25 cellular contexts compared by ENCODE assay signal in the genomic region with DNA sequence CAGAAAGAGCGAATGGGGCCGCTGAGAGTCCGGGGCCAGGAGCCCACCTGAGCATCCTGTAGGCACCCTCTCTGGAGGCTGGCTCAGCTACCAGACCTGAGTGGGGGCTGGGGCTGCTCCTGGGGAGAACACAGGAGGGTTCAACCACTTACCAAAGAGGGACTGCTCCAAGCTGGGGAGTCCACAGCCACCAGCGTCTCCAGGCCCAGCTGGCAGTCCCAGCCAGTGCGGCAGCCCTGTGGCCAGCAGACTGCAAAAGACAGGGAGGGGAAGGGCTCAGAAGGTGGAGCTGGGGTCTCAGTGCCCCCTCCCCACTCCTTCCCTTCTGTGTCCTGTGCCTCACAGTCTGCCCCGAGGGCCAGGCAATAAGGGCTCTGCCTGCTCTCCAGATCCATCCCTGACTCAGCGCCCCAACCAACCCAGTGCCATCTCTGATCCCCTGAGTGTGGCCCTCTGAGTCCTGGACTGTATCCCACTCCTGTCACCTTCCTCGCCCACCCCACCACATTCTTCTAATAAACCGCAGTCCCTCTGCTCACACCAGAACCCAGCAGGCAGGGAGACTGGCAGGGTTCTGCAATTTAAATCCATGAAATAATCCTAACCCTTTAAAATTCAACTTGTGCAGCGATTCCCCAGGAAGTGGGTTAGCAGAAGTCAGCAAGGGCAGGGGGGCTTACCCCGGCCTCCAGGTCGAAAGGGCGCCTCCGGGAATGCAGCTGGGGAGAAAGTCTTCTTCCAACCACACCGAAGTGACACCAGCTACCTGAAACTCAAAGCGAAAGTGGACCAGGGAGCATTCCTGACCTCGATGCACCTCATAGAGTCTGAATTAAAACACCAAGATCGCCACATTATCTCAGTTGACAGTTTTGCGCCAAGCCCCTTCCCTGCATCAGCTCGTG. TPM values are rescaled to one million over a fixed set of nuclear protein-coding genes. Genes with fewer than 3 reads are reported as not detected.
DNase-seq lines count a peak whose midpoint lies in the region; ATAC-seq and TF ChIP-seq lines count a peak whose summit lies in the region.
"Had no signal": no experiment of that assay in that cellular context is flagged by ENCODE, and none has a peak within 500 bp of the region (broad histone marks: within the 10 kb centered on the region; RNA-seq: fewer than 3 reads in every experiment).

No MANE protein-coding gene starts in this region.

- peak; percentile 49 for DNase-seq in activated effector memory CD4-positive, alpha-beta T cell treated with anti-CD3 and anti-CD28 coated beads, Interleukin-2, amount 50 U/mL, for 16 hours
- DNase-seq in activated effector memory CD4-positive, alpha-beta T cell treated with Interleukin-2 at 50 U/mL for 16 hours, result no peak
- DNase-seq in RWPE2 (ENCODE audit: low spot score) (peak; percentile 31), mesenteric fat pad (ENCODE audit: low spot score) (peak; percentile 77), aorta (peak; percentile 36 to 63), epidermal melanocyte (ENCODE audit: insufficient read length, low spot score) (no peak), CD1c-positive myeloid dendritic cell (ENCODE audit: extremely low spot score) (no peak)
- DNase-seq: ACHN; activated CD4-positive, alpha-beta T cell treated with anti-CD3 and anti-CD28 coated beads, Interleukin-2, amount 50 U/mL, for 4 hours; activated naive CD4-positive, alpha-beta T cell; activated T-cell treated with anti-CD3 and anti-CD28 coated beads, Interleukin-2, amount 50 U/mL, for 24 hours; BE2C; DMS53; effector memory CD4-positive, alpha-beta T cell; heart left ventricle; KG1; NCI-H1417 treated with DMSO at 0.1 percent for 48 hours; NCI-H2081; NCI-H345; NCI-H748 treated with DMSO at 0.1 percent for 48 hours had no signal

- TF ChIP-seq CTCF in RWPE2 (IDR thresholded peaks at IDR 0.05; ENCODE audit: poor library complexity, severe bottlenecking), result no peak

- peaks cover 11% of the 10 kb centered on the region for H3K27me3 ChIP-seq in RWPE2 (ENCODE audit: insufficient read depth, poor library complexity, severe bottlenecking)
- H3K27me3 ChIP-seq in aorta (ENCODE audit: control insufficient read depth in 1 of 2, insufficient read depth in 2 of 2, low read length in 1 of 2), result no peaks in the 10 kb centered on the region
- H3K27me3 ChIP-seq: BE2C had no signal

- WGBS in aorta, 2 donors, result 73 to 78% methylated on average over 20 of the region's 20 CpGs

- H3K27ac ChIP-seq in RWPE2 (ENCODE audit: poor library complexity, severe bottlenecking) (no peak overlapping the region), aorta (ENCODE audit: low read depth in 1 of 2, low read length in 2 of 2) (no peak overlapping the region)
- H3K27ac ChIP-seq: foreskin keratinocyte, heart left ventricle, neutrophil, SJSA1 had no signal

- H3K4me1 ChIP-seq in RWPE2 (ENCODE audit: insufficient read depth, poor library complexity, severe bottlenecking) (no peaks in the 10 kb centered on the region), aorta (ENCODE audit: control insufficient read depth in 1 of 2, insufficient read depth in 2 of 2, low read length in 2 of 2) (no peaks in the 10 kb centered on the region)
- H3K4me1 ChIP-seq: BE2C, foreskin keratinocyte, SJSA1 had no signal

- H3K4me3 ChIP-seq in RWPE2 (ENCODE audit: severe bottlenecking) (no peak overlapping the region), aorta (ENCODE audit: low read length in 2 of 2) (no peak overlapping the region)
- H3K4me3 ChIP-seq: heart left ventricle, SJSA1 had no signal

- ATAC-seq in RWPE2 (ENCODE audit: low read depth) (no peak), aorta (ENCODE audit: low FRiP score) (no peak), HG02884 (IDR thresholded peaks at IDR 0.05; ENCODE audit: unreplicated experiment) (no peak)

- H3K9me3 ChIP-seq in RWPE2 (ENCODE audit: severe bottlenecking) (no peaks in the 10 kb centered on the region), aorta (ENCODE audit: control insufficient read depth, low read length) (no peaks in the 10 kb centered on the region)
- H3K9me3 ChIP-seq: BE2C, heart left ventricle, neutrophil, SJSA1 had no signal

- intact Hi-C loops in aorta (cut with DNase I), result loop anchor here in 1 of 2 donors (10.0 kb wide), 1 partner anchor 67 kb away; no protein-coding TSS in a partner anchor

- H3K36me3 ChIP-seq in RWPE2 (ENCODE audit: low read depth), result no peaks in the 10 kb centered on the region
- H3K36me3 ChIP-seq in aorta (ENCODE audit: control insufficient read depth in 1 of 2, insufficient read depth in 2 of 2, low read length in 1 of 2), result no peaks in the 10 kb centered on the region
- H3K36me3 ChIP-seq: BE2C, neutrophil, SJSA1 had no signal

RNA-seq across cellular contexts. Expression of a gene that starts 13.3 kb away (rescaled TPM):
- total RNA-seq in mesenteric fat pad (3.2 TPM), aorta (10 to 100 TPM; 11.0 to 15.2 TPM)
- polyA plus RNA-seq in aorta, result 10 to 100 TPM in 1 of 2 donors, 1 to 10 TPM in 1; 6.0 to 31.0 TPM
- total RNA-seq: foreskin keratinocyte, G401, SJSA1 had no signal
- polyA plus RNA-seq: foreskin keratinocyte had no signal

Comparison
In these comparisons a context has a peak if more than half of its experiments do, and no peak if none do; other contexts are left out.
1. DNase-seq: peak in activated effector memory CD4-positive, alpha-beta T cell treated with anti-CD3 and anti-CD28 coated beads, Interleukin-2, amount 50 U/mL, for 16 hours (single experiment), RWPE2 (single experiment), mesenteric fat pad (single experiment) and aorta (2 of 2); none in activated effector memory CD4-positive, alpha-beta T cell treated with Interleukin-2 at 50 U/mL for 16 hours (single experiment), epidermal melanocyte (single experiment) and CD1c-positive myeloid dendritic cell (single experiment).